8 cellular contexts compared by ENCODE assay signal in genomic region chr19:50333737-50334617, GRCh38. TPM values are rescaled to one million over a fixed set of nuclear protein-coding genes. Genes with fewer than 3 reads are reported as not detected.
DNase-seq lines count a peak whose midpoint lies in the region; ATAC-seq and TF ChIP-seq lines count a peak whose summit lies in the region.

No MANE protein-coding gene starts in this region.

- H3K4me3 ChIP-seq in esophagus (ENCODE audit: low read depth in 1 of 2, low read length in 2 of 2), result peak overlapping the region; percentile 49 to 57
- H3K4me3 ChIP-seq in naive thymus-derived CD4-positive, alpha-beta T cell (ENCODE audit: low read length), result peak overlapping the region; percentile 97

- peaks cover 4 to 11% of the 10 kb centered on the region in 2 donors for H3K4me1 ChIP-seq in esophagus (ENCODE audit: control insufficient read depth in 2 of 2, insufficient read depth in 2 of 2, low read length in 1 of 2)
- H3K4me1 ChIP-seq in naive thymus-derived CD4-positive, alpha-beta T cell (ENCODE audit: control insufficient read depth in 2 of 2, insufficient read depth in 2 of 2, low read length in 2 of 2), result peaks cover 36 to 47% of the 10 kb centered on the region in 2 donors

- CTCF ChIA-PET in activated CD8-positive, alpha-beta memory T cell treated with anti-CD3 and anti-CD28 coated beads, Interleukin-2, amount 10 ng/mL, durations not matched to agents 7 days and 5 days (lab: Charles Lee), result interaction anchor here (0.6 to 3.2 kb wide), 8 partner anchors 10 to 588 kb away, joined by 3 to 17 read pairs (median 4); partner anchors contain the start of gene NR1H2
- CTCF ChIA-PET in naive thymus-derived CD4-positive, alpha-beta T cell (lab: Charles Lee), result interaction anchor here (0.6 to 2.2 kb wide), 3 partner anchors 23 to 79 kb away, joined by 3 to 6 read pairs (median 3); no protein-coding TSS in a partner anchor

- in situ Hi-C loops in GM13977 (cut with MboI; ENCODE audit: low pct_unique_long_range_greater_than_20kb, low sequenced_read_pairs, unreplicated experiment), result no loop called here

- H3K27ac ChIP-seq in esophagus (ENCODE audit: low read depth in 2 of 2, low read length in 1 of 2), result peak overlapping the region in 1 of 2 donors; percentile 34
- H3K27ac ChIP-seq in naive thymus-derived CD4-positive, alpha-beta T cell (ENCODE audit: low read depth, low read length), result peak overlapping the region; percentile 59

- TF ChIP-seq CTCF in GM13977 (IDR thresholded peaks at IDR 0.05; ENCODE audit: extremely low read depth, insufficient read depth, missing control alignments), result no peak

- H3K27ac Mint-ChIP-seq in activated CD8-positive, alpha-beta memory T cell treated with anti-CD3 and anti-CD28 coated beads, Interleukin-2, amount 10 ng/mL, durations not matched to agents 7 days and 5 days, result peak overlapping the region; percentile 90
- peak overlapping the region; percentile 68 to 97 (median 92) for H3K27ac Mint-ChIP-seq in naive thymus-derived CD4-positive, alpha-beta T cell

- H3K9me3 ChIP-seq in esophagus (ENCODE audit: control insufficient read depth in 2 of 2, insufficient read depth in 1 of 2, low read depth in 1 of 2, low read length in 1 of 2), result peaks cover 0 to 13% of the 10 kb centered on the region in 2 donors
- peaks cover 0 to 14% (median 0%) of the 10 kb centered on the region in 3 experiments for H3K9me3 ChIP-seq in naive thymus-derived CD4-positive, alpha-beta T cell (ENCODE audit: control insufficient read depth in 2 of 3, low read length in 3 of 3)

- H3K27me3 ChIP-seq in esophagus (ENCODE audit: control insufficient read depth in 1 of 2, insufficient read depth in 2 of 2, low read length in 2 of 2), result peaks cover 0 to 20% of the 10 kb centered on the region in 2 donors
- H3K27me3 ChIP-seq in naive thymus-derived CD4-positive, alpha-beta T cell (ENCODE audit: control insufficient read depth in 2 of 2, insufficient read depth in 2 of 2, low read length in 2 of 2), result peaks cover 15 to 16% of the 10 kb centered on the region in 2 donors

- WGBS in esophagus, 2 donors, result 13% methylated on average over 54 of the region's 54 CpGs

- DNase-seq in GM13977 (ENCODE audit: low spot score) (peak; percentile 89), NCI-H2196 (lab: John Stamatoyannopoulos, UW; ENCODE audit: unreplicated experiment) (peak; percentile 90)
- DNase-seq in activated CD8-positive, alpha-beta memory T cell treated with anti-CD3 and anti-CD28 coated beads, Interleukin-2, amount 10 ng/mL, durations not matched to agents 7 days and 5 days, result no peak
- DNase-seq in naive thymus-derived CD4-positive, alpha-beta T cell, result peak in 4 of 9 donors; percentile 84 to 95 (median 89)
- peak; percentile 76 for DNase-seq in stimulated activated naive CD4-positive, alpha-beta T cell treated with Interleukin-2 at 50 U/mL for 16 hours (lab: John Stamatoyannopoulos, UW)

- peaks cover 10% of the 10 kb centered on the region for H3K36me3 Mint-ChIP-seq in activated CD8-positive, alpha-beta memory T cell treated with anti-CD3 and anti-CD28 coated beads, Interleukin-2, amount 10 ng/mL, durations not matched to agents 7 days and 5 days
- peaks cover 0 to 15% (median 4%) of the 10 kb centered on the region in 5 donors for H3K36me3 Mint-ChIP-seq in naive thymus-derived CD4-positive, alpha-beta T cell

- POLR2A ChIA-PET in naive thymus-derived CD4-positive, alpha-beta T cell (lab: Charles Lee), result interaction anchor here (0.7 to 2.1 kb wide), 5 partner anchors 13 to 186 kb away, joined by 3 to 12 read pairs (median 4); partner anchors contain the start of gene JOSD2

- intact Hi-C loops in naive thymus-derived CD4-positive, alpha-beta T cell (cut with micrococcal nuclease), result loop anchor here (1.0 to 10.0 kb wide), 10 partner anchors 23 to 1033 kb away; partner anchors contain the start of genes JOSD2 (in 2 of the 2), NR1H2 (in 2 of the 2), POLD1 (in 2 of the 2) and AKT1S1 (in 1 of the 2)

- ATAC-seq in HG02642 (IDR thresholded peaks at IDR 0.05; ENCODE audit: poor library complexity, unreplicated experiment), result peak; percentile 27
- ATAC-seq in activated CD8-positive, alpha-beta memory T cell treated with anti-CD3 and anti-CD28 coated beads, Interleukin-2, amount 10 ng/mL, durations not matched to agents 7 days and 5 days, result peak; percentile 34
- ATAC-seq in naive thymus-derived CD4-positive, alpha-beta T cell, result peak; percentile 17
- ATAC-seq in GM21390 (IDR thresholded peaks at IDR 0.05; ENCODE audit: unreplicated experiment), result no peak

- H3K4me1 Mint-ChIP-seq in activated CD8-positive, alpha-beta memory T cell treated with anti-CD3 and anti-CD28 coated beads, Interleukin-2, amount 10 ng/mL, durations not matched to agents 7 days and 5 days, result peaks cover 58% of the 10 kb centered on the region
- H3K4me1 Mint-ChIP-seq in naive thymus-derived CD4-positive, alpha-beta T cell, result peaks cover 29 to 58% (median 51%) of the 10 kb centered on the region in 7 donors

- H3K36me3 ChIP-seq in esophagus (ENCODE audit: control insufficient read depth in 2 of 2, insufficient read depth in 2 of 2, low read length in 1 of 2), result no peaks in the 10 kb centered on the region
- no peaks in the 10 kb centered on the region for H3K36me3 ChIP-seq in naive thymus-derived CD4-positive, alpha-beta T cell (ENCODE audit: control insufficient read depth in 2 of 3, insufficient read depth in 3 of 3, low read length in 3 of 3)

- H3K9me3 Mint-ChIP-seq in activated CD8-positive, alpha-beta memory T cell treated with anti-CD3 and anti-CD28 coated beads, Interleukin-2, amount 10 ng/mL, durations not matched to agents 7 days and 5 days (ENCODE audit: low read depth), result no peaks in the 10 kb centered on the region
- H3K9me3 Mint-ChIP-seq in naive thymus-derived CD4-positive, alpha-beta T cell, result peaks cover 0 to 16% (median 10%) of the 10 kb centered on the region in 11 donors

- peaks cover 37% of the 10 kb centered on the region for H3K27me3 Mint-ChIP-seq in activated CD8-positive, alpha-beta memory T cell treated with anti-CD3 and anti-CD28 coated beads, Interleukin-2, amount 10 ng/mL, durations not matched to agents 7 days and 5 days
- peaks cover 2 to 48% (median 35%) of the 10 kb centered on the region in 5 donors for H3K27me3 Mint-ChIP-seq in naive thymus-derived CD4-positive, alpha-beta T cell

- peak overlapping the region; percentile 81 for H3K4me3 Mint-ChIP-seq in activated CD8-positive, alpha-beta memory T cell treated with anti-CD3 and anti-CD28 coated beads, Interleukin-2, amount 10 ng/mL, durations not matched to agents 7 days and 5 days
- H3K4me3 Mint-ChIP-seq in naive thymus-derived CD4-positive, alpha-beta T cell, result peak overlapping the region; percentile 72 to 97 (median 91)

RNA-seq across cellular contexts. Expression of gene KCNC3, which starts 4.8 kb away (rescaled TPM):
- total RNA-seq in activated CD8-positive, alpha-beta memory T cell treated with anti-CD3 and anti-CD28 coated beads, Interleukin-2, amount 10 ng/mL, durations not matched to agents 7 days and 5 days, result 1 to 10 TPM; 1.3 to 2.3 TPM
- under 1 TPM; 0.45 to 0.81 TPM for polyA plus RNA-seq in esophagus
- 10 to 100 TPM in 1 of 5 experiments, 1 to 10 TPM in 4; 1.9 to 11.1 (median 2.4) TPM for total RNA-seq in naive thymus-derived CD4-positive, alpha-beta T cell
- polyA plus RNA-seq in naive thymus-derived CD4-positive, alpha-beta T cell, result not detected

RNA-seq across cellular contexts. Expression of gene NAPSA, which starts 31.5 kb away (rescaled TPM):
- 1 to 10 TPM; 5.3 to 8.8 TPM for total RNA-seq in activated CD8-positive, alpha-beta memory T cell treated with anti-CD3 and anti-CD28 coated beads, Interleukin-2, amount 10 ng/mL, durations not matched to agents 7 days and 5 days
- polyA plus RNA-seq in esophagus, result 1 to 10 TPM in 1 of 2 donors, under 1 TPM in 1; 0.28 to 1.5 TPM
- 1 to 10 TPM in 4 of 5 experiments, under 1 TPM in 1; 0.72 to 8.2 (median 4.5) TPM for total RNA-seq in naive thymus-derived CD4-positive, alpha-beta T cell
- polyA plus RNA-seq in naive thymus-derived CD4-positive, alpha-beta T cell, result 1 to 10 TPM; 1.2 to 1.6 TPM

RNA-seq across cellular contexts. Expression of gene NR1H2, which starts 42.3 kb away (rescaled TPM):
- total RNA-seq in activated CD8-positive, alpha-beta memory T cell treated with anti-CD3 and anti-CD28 coated beads, Interleukin-2, amount 10 ng/mL, durations not matched to agents 7 days and 5 days, result 10 to 100 TPM; 62.2 to 69.8 TPM
- polyA plus RNA-seq in esophagus, result 10 to 100 TPM; 50.3 to 55.0 TPM
- total RNA-seq in naive thymus-derived CD4-positive, alpha-beta T cell, result 100 to 1,000 TPM in 4 of 5 experiments, 10 to 100 TPM in 1; 66.6 to 284 (median 114) TPM
- polyA plus RNA-seq in naive thymus-derived CD4-positive, alpha-beta T cell, result 100 to 1,000 TPM in 1 of 2 donors, 10 to 100 TPM in 1; 82.7 to 128 TPM

RNA-seq across cellular contexts. Expression of gene POLD1, which starts 50.2 kb away (rescaled TPM):
- total RNA-seq in activated CD8-positive, alpha-beta memory T cell treated with anti-CD3 and anti-CD28 coated beads, Interleukin-2, amount 10 ng/mL, durations not matched to agents 7 days and 5 days, result 100 to 1,000 TPM; 158 to 215 TPM
- 10 to 100 TPM; 27.4 to 48.3 TPM for polyA plus RNA-seq in esophagus
- total RNA-seq in naive thymus-derived CD4-positive, alpha-beta T cell, result 100 to 1,000 TPM in 1 of 5 experiments, 10 to 100 TPM in 4; 26.0 to 110 (median 40.8) TPM
- 10 to 100 TPM; 30.5 to 44.3 TPM for polyA plus RNA-seq in naive thymus-derived CD4-positive, alpha-beta T cell
